Comparison of ENCODE assay signal across 8 cellular contexts in the genomic region with DNA sequence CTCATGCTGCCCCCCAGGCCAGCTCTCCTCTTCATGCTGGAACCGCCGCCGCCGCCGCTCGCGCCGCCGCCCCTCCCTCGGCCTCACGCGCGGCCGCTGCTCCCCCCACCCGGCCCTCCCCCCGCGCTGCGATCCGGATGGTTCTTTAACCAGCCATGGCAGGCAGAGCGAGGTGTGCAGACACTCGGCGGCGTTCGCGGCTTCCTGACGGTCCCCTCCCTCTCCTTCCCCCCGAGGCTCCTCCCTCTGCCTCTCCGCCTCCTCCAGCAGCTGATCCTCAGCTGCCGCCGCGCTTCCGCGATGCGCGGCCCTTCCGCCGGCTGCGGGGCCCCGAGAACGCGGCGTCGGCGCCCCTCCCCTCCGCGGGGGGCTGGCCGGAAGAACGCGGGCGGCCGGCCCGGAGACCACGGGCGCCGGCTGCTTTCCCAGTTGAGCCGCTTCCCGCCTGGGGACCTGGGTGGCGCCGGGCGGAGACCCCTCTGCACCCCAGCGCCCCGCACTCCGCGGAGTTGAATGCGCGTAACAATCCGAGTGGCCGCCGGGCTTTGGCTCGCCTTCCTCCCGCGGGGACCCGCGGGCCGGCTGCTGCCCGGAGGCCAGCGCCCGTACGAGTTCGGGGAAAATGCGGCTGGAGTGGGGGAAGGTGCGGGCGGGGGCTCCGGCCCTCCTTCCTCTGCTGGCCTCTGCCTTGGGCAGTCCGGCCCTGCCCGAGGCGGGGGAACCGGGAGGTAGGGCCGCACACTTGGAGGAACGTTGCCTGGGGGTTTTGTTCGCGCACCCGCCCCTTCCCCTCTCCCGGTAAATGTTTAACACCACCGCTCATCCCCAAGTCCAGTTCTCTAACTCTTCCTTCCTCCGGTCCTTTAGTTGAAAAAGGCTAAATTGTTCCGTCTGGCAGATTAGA. TPM values are rescaled to one million over a fixed set of nuclear protein-coding genes. Genes with fewer than 3 reads are reported as not detected.
DNase-seq lines count a peak whose midpoint lies in the region; ATAC-seq, FAIRE-seq and TF ChIP-seq lines count a peak whose summit lies in the region.

A gene with protein sequence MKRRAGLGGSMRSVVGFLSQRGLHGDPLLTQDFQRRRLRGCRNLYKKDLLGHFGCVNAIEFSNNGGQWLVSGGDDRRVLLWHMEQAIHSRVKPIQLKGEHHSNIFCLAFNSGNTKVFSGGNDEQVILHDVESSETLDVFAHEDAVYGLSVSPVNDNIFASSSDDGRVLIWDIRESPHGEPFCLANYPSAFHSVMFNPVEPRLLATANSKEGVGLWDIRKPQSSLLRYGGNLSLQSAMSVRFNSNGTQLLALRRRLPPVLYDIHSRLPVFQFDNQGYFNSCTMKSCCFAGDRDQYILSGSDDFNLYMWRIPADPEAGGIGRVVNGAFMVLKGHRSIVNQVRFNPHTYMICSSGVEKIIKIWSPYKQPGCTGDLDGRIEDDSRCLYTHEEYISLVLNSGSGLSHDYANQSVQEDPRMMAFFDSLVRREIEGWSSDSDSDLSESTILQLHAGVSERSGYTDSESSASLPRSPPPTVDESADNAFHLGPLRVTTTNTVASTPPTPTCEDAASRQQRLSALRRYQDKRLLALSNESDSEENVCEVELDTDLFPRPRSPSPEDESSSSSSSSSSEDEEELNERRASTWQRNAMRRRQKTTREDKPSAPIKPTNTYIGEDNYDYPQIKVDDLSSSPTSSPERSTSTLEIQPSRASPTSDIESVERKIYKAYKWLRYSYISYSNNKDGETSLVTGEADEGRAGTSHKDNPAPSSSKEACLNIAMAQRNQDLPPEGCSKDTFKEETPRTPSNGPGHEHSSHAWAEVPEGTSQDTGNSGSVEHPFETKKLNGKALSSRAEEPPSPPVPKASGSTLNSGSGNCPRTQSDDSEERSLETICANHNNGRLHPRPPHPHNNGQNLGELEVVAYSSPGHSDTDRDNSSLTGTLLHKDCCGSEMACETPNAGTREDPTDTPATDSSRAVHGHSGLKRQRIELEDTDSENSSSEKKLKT (minus strand): TSS at position 176 of the 904 bp plus-strand sequence. CDS start 141 bp downstream, at position 35.

- peak within 1 kb of the TSS; percentile 85 for H3K4me3 ChIP-seq in AG10803 (ENCODE audit: low read length)
- H3K4me3 ChIP-seq in kidney (ENCODE audit: low read length in 2 of 2): peak within 1 kb of the TSS; percentile 80 to 93

- intact Hi-C loops in kidney (cut with DNase I): no loop called here

- peak within 1 kb of the TSS; percentile 92 to 96 for H3K27ac ChIP-seq in kidney (ENCODE audit: low read depth in 2 of 2, low read length in 2 of 2)

- TF ChIP-seq CTCF in AG10803 (conservative IDR thresholded peaks at IDR 0.05; ENCODE audit: low read length): no peak
- TF ChIP-seq CTCF in kidney (IDR thresholded peaks at IDR 0.05; ENCODE audit: borderline replicate concordance, extremely low read depth, insufficient read depth): no peak

- ATAC-seq in GM19043 (IDR thresholded peaks at IDR 0.05; ENCODE audit: low read depth, unreplicated experiment) (peak; percentile 84), HG03378 (IDR thresholded peaks at IDR 0.05; ENCODE audit: unreplicated experiment) (peak; percentile 68)

- H3K9ac ChIP-seq in kidney (ENCODE audit: low read length in 2 of 2): peak within 1 kb of the TSS; percentile 88 to 91

- no peaks in the 10 kb centered on the region for H3K9me3 ChIP-seq in kidney (ENCODE audit: control insufficient read depth in 1 of 2, low read length in 2 of 2)

- peaks cover 9 to 19% of the 10 kb centered on the region in 2 donors for H3K4me1 ChIP-seq in kidney (ENCODE audit: control insufficient read depth in 1 of 2, insufficient read depth in 1 of 2, low read depth in 1 of 2, low read length in 2 of 2)

- H3K36me3 ChIP-seq in kidney (ENCODE audit: control insufficient read depth in 1 of 2, insufficient read depth in 2 of 2, low read length in 2 of 2): peaks cover 5 to 6% of the 10 kb centered on the region in 2 donors

- DNase-seq in AG10803 (ENCODE audit: low read depth) (peak; percentile 92), NCI-H510A (lab: John Stamatoyannopoulos, UW) (peak; percentile 94), cerebellar nuclear complex (lab: John Stamatoyannopoulos, UW) (peak; percentile 4 to 43), kidney (peak; percentile 98)
- DNase-seq in activated CD4-positive, alpha-beta T cell treated with anti-CD3 and anti-CD28 coated beads for 1 hour: peak; percentile 87
- DNase-seq in stimulated activated CD4-positive, alpha-beta T cell treated with anti-CD3 and anti-CD28 coated beads, Interleukin-15, amount 100 ng/mL, for 1 hour (ENCODE audit: low read depth in 1 of 2, low spot score in 1 of 2): peak; percentile 82 to 83

- no peak for FAIRE-seq in kidney (lab: Jason Lieb, UNC)

RNA-seq across cellular contexts. Expression of the gene that starts here (rescaled TPM):
- 51.0 TPM for total RNA-seq in kidney
- polyA plus RNA-seq in kidney (ENCODE audit: insufficient read depth, low read depth, low replicate concordance): 17.3 TPM

Comparison
In these comparisons a context has a peak if more than half of its experiments do, and no peak if none do; other contexts are left out.
1. Peak in every context shown above with its lines: DNase-seq, ATAC-seq, H3K4me3 ChIP-seq and H3K27ac ChIP-seq.
2. DNase-seq: peak in every context shown above with its lines; median percentile 98 in kidney; 94 in NCI-H510A; 92 in AG10803; 87 in activated CD4-positive, alpha-beta T cell treated with anti-CD3 and anti-CD28 coated beads for 1 hour; 82 in stimulated activated CD4-positive, alpha-beta T cell treated with anti-CD3 and anti-CD28 coated beads, Interleukin-15, amount 100 ng/mL, for 1 hour; 24 in cerebellar nuclear complex.